26 cellular contexts compared by ENCODE assay signal in genomic region chr2:129740504-129740903, GRCh38.
DNase-seq lines count a peak whose midpoint lies in the region; ATAC-seq and TF ChIP-seq lines count a peak whose summit lies in the region.
"Had no signal": no experiment of that assay in that cellular context is flagged by ENCODE, and none has a peak within 500 bp of the region (broad histone marks: within the 10 kb centered on the region; RNA-seq: fewer than 3 reads in every experiment).

No MANE protein-coding gene starts in this region.

- intact Hi-C loops in OCI-LY7 (cut with micrococcal nuclease; ENCODE audit: unreplicated experiment) (no loop called here), A673 (cut with micrococcal nuclease; ENCODE audit: unreplicated experiment) (no loop called here)

- no peaks in the 10 kb centered on the region for H3K27me3 ChIP-seq in A673 (replicated peaks; ENCODE audit: insufficient read depth, low read depth, low read length, poor library complexity)
- H3K27me3 ChIP-seq: BE2C, BLaER1 had no signal

- H3K27ac Mint-ChIP-seq in activated naive CD4-positive, alpha-beta T cell treated with anti-CD3 and anti-CD28 coated beads, Interleukin-2, amount 10 ng/mL, durations not matched to agents 7 days and 5 days, result no peak overlapping the region
- H3K27ac Mint-ChIP-seq: CD14-positive monocyte; CD4-positive, CD25-positive, alpha-beta regulatory T cell; CD8-positive, alpha-beta memory T cell had no signal

- no TSS peak for BruUV-seq in OCI-LY7 (replicated peaks; lab: Mats Ljungman, UMichigan)
- BruUV-seq in A673 (replicated peaks; lab: Mats Ljungman, UMichigan), result no TSS peak

- H3K36me3 Mint-ChIP-seq in activated naive CD4-positive, alpha-beta T cell treated with anti-CD3 and anti-CD28 coated beads, Interleukin-2, amount 10 ng/mL, durations not matched to agents 7 days and 5 days, result no peaks in the 10 kb centered on the region
- H3K36me3 Mint-ChIP-seq: CD14-positive monocyte; CD4-positive, alpha-beta memory T cell; CD4-positive, CD25-positive, alpha-beta regulatory T cell; CD8-positive, alpha-beta memory T cell had no signal

- POLR2A ChIA-PET in OCI-LY7 (lab: Charles Lee), result no interaction called here
- POLR2A ChIA-PET in A673 (lab: Charles Lee; ENCODE audit: low non-redundant PET), result no interaction called here

- TF ChIP-seq CTCF in OCI-LY7 (conservative IDR thresholded peaks at IDR 0.05; ENCODE audit: low read length) (no peak), A673 (conservative IDR thresholded peaks at IDR 0.05; ENCODE audit: low read depth, low read length) (no peak)

- no peak overlapping the region for H3K27ac ChIP-seq in OCI-LY7 (ENCODE audit: low read depth, low read length, poor library complexity, severe bottlenecking)
- no peak overlapping the region for H3K27ac ChIP-seq in A673 (ENCODE audit: low read depth, low read length, poor library complexity, severe bottlenecking)
- H3K27ac ChIP-seq: 22Rv1, A549, BLaER1 had no signal

- peak; percentile 10 for DNase-seq in activated naive CD4-positive, alpha-beta T cell treated with anti-CD3 and anti-CD28 coated beads, Interleukin-2, amount 10 ng/mL, durations not matched to agents 7 days and 5 days
- DNase-seq in activated naive CD4-positive, alpha-beta T cell treated with anti-CD3 and anti-CD28 coated beads, Interleukin-2, amount 50 U/mL, for 16 hours, result no peak
- DNase-seq in mesenteric fat pad (ENCODE audit: low spot score), result peak; percentile 74
- no peak for DNase-seq in OCI-LY7 (ENCODE audit: low spot score)
- DNase-seq in stimulated activated CD4-positive, alpha-beta T cell treated with anti-CD3 and anti-CD28 coated beads, Interleukin-1b, Interleukin-23, amount 100 ng/mL, for 48 hours, result no peak
- DNase-seq in A673 (ENCODE audit: low spot score), result no peak
- DNase-seq: ACHN; BE2C; C1 segment of cervical spinal cord; CD4-positive, alpha-beta memory T cell; CD4-positive, CD25-positive, alpha-beta regulatory T cell; CD8-positive, alpha-beta memory T cell; COR-L47; DMS 273 treated with DMSO at 0.1 percent for 48 hours; DMS153; DMS53; DMS79; DND-41; EL; GDM1 had no signal

- no peak overlapping the region for H3K4me2 ChIP-seq in OCI-LY7 (ENCODE audit: low read length)
- H3K4me2 ChIP-seq: A549, BLaER1 had no signal

- no peaks in the 10 kb centered on the region for H3K9me3 Mint-ChIP-seq in activated naive CD4-positive, alpha-beta T cell treated with anti-CD3 and anti-CD28 coated beads, Interleukin-2, amount 10 ng/mL, durations not matched to agents 7 days and 5 days

- H3K4me1 ChIP-seq in OCI-LY7 (ENCODE audit: insufficient read depth, low read length, poor library complexity, severe bottlenecking), result no peaks in the 10 kb centered on the region
- no peaks in the 10 kb centered on the region for H3K4me1 ChIP-seq in A673 (ENCODE audit: insufficient read depth, low read length, poor library complexity, severe bottlenecking)
- H3K4me1 ChIP-seq: A549, BE2C had no signal

- H3K79me2 ChIP-seq in OCI-LY7 (ENCODE audit: insufficient read depth, low read depth, low read length), result no peaks in the 10 kb centered on the region

- no peaks in the 10 kb centered on the region for H3K9me2 ChIP-seq in OCI-LY7 (ENCODE audit: insufficient read depth, low read length)

- peak; percentile 58 for ATAC-seq in esophagus mucosa
- ATAC-seq: A549, GM12878 had no signal

- H3K27me3 Mint-ChIP-seq in activated naive CD4-positive, alpha-beta T cell treated with anti-CD3 and anti-CD28 coated beads, Interleukin-2, amount 10 ng/mL, durations not matched to agents 7 days and 5 days, result no peaks in the 10 kb centered on the region
- H3K27me3 Mint-ChIP-seq: CD4-positive, CD25-positive, alpha-beta regulatory T cell had no signal

- no peaks in the 10 kb centered on the region for H3K9me3 ChIP-seq in OCI-LY7 (ENCODE audit: low read length)
- H3K9me3 ChIP-seq in A673 (ENCODE audit: low read depth, low read length, poor library complexity, severe bottlenecking), result no peaks in the 10 kb centered on the region
- H3K9me3 ChIP-seq: A549, BE2C, BLaER1 had no signal

- H3K4me1 Mint-ChIP-seq in activated naive CD4-positive, alpha-beta T cell treated with anti-CD3 and anti-CD28 coated beads, Interleukin-2, amount 10 ng/mL, durations not matched to agents 7 days and 5 days, result no peaks in the 10 kb centered on the region
- H3K4me1 Mint-ChIP-seq: CD14-positive monocyte; CD4-positive, alpha-beta memory T cell; CD4-positive, CD25-positive, alpha-beta regulatory T cell; CD8-positive, alpha-beta memory T cell had no signal

- H2AFZ ChIP-seq in OCI-LY7 (ENCODE audit: low read length), result no peak overlapping the region

- H3K4me3 Mint-ChIP-seq in activated naive CD4-positive, alpha-beta T cell treated with anti-CD3 and anti-CD28 coated beads, Interleukin-2, amount 10 ng/mL, durations not matched to agents 7 days and 5 days, result no peak overlapping the region
- H3K4me3 Mint-ChIP-seq: CD14-positive monocyte; CD4-positive, alpha-beta memory T cell; CD4-positive, CD25-positive, alpha-beta regulatory T cell; CD8-positive, alpha-beta memory T cell had no signal

- H3K4me3 ChIP-seq in OCI-LY7 (ENCODE audit: low read depth, low read length, poor library complexity, severe bottlenecking), result no peak overlapping the region
- no peak overlapping the region for H3K4me3 ChIP-seq in A673 (ENCODE audit: low read depth, low read length, poor library complexity, severe bottlenecking)
- H3K4me3 ChIP-seq: A549, BLaER1, GM12878 had no signal

- CTCF ChIA-PET in activated naive CD4-positive, alpha-beta T cell treated with anti-CD3 and anti-CD28 coated beads, Interleukin-2, amount 10 ng/mL, durations not matched to agents 7 days and 5 days (lab: Charles Lee), result no interaction called here
- CTCF ChIA-PET in OCI-LY7 (lab: Charles Lee; ENCODE audit: unreplicated experiment) (no interaction called here), A673 (lab: Charles Lee) (no interaction called here)

- H4K20me1 ChIP-seq in OCI-LY7 (ENCODE audit: insufficient read depth, low read length), result no peaks in the 10 kb centered on the region
- H4K20me1 ChIP-seq: BLaER1 had no signal

- H3K36me3 ChIP-seq in OCI-LY7 (ENCODE audit: insufficient read depth, low read length) (no peaks in the 10 kb centered on the region), A673 (ENCODE audit: insufficient read depth, low read length, poor library complexity, severe bottlenecking) (no peaks in the 10 kb centered on the region)
- H3K36me3 ChIP-seq: BE2C, BLaER1 had no signal

Comparison
In these comparisons a context has a peak if more than half of its experiments do, and no peak if none do; other contexts are left out.
1. DNase-seq: peak in activated naive CD4-positive, alpha-beta T cell treated with anti-CD3 and anti-CD28 coated beads, Interleukin-2, amount 10 ng/mL, durations not matched to agents 7 days and 5 days (single experiment) and mesenteric fat pad (single experiment); none in activated naive CD4-positive, alpha-beta T cell treated with anti-CD3 and anti-CD28 coated beads, Interleukin-2, amount 50 U/mL, for 16 hours (single experiment), OCI-LY7 (single experiment), stimulated activated CD4-positive, alpha-beta T cell treated with anti-CD3 and anti-CD28 coated beads, Interleukin-1b, Interleukin-23, amount 100 ng/mL, for 48 hours (single experiment) and A673 (single experiment).